In the genomic region with DNA sequence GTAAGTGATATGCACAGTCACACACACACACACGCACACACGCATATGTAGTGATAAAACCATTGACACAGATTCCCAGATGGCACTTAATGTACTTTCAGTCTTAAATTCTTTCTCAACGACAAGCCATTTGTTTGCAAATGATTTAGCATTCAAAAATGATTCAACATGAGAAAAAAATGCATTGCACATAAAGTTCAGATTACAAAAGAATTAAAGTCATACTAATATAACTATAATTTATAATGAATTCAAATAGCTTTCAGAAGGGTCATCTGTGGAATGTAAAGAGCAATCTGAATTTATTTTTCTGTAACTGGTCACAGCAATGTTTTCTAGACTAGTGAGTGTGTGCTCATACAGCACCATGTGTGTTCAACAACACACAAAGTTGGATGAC, we compare ENCODE assay signal across 22 cellular contexts.
"Had no signal": no experiment of that assay in that cellular context is flagged by ENCODE, and none has a peak within 500 bp of the region (broad histone marks: within the 10 kb centered on the region; RNA-seq: fewer than 3 reads in every experiment).

No MANE protein-coding gene starts in this region.

- H3K9me3 ChIP-seq: body of pancreas, colonic mucosa, esophagus muscularis mucosa, heart left ventricle, tibial nerve, vagina had no signal

- DNase-seq: activated CD4-positive, alpha-beta memory T cell treated with anti-CD3 and anti-CD28 coated beads for 36 hours; activated effector memory CD4-positive, alpha-beta T cell treated with Interleukin-2 at 50 U/mL for 16 hours; activated T-cell treated with anti-CD3 and anti-CD28 coated beads, Interleukin-2, amount 50 U/mL, for 24 hours; body of pancreas; caudate nucleus; colonic mucosa; effector CD4-positive, alpha-beta T cell; foreskin melanocyte; heart left ventricle; immature natural killer cell; mesendoderm; posterior cingulate gyrus; retina; stimulated activated CD4-positive, alpha-beta T cell treated with anti-CD3 and anti-CD28 coated beads, Interleukin-15, amount 100 ng/mL, for 24 hours; stimulated activated CD4-positive, alpha-beta T cell treated with anti-CD3 and anti-CD28 coated beads, Interleukin-4, amount 100 ng/mL, for 24 hours; stimulated activated naive CD4-positive, alpha-beta T cell; WERI-Rb-1 had no signal

- H3K36me3 ChIP-seq: colonic mucosa, esophagus muscularis mucosa, heart left ventricle, tibial nerve, vagina, WERI-Rb-1 had no signal

- ATAC-seq: body of pancreas; heart left ventricle; natural killer cell treated with Interleukin-12 subunit alpha and Interleukin-12 subunit beta and Interleukin-15 and Interleukin-18, amount 100 ng/mL, for 72 hours had no signal

- H3K4me1 ChIP-seq: body of pancreas, colonic mucosa, esophagus muscularis mucosa, heart left ventricle, tibial nerve, vagina had no signal

- H3K27ac ChIP-seq: body of pancreas, colonic mucosa, esophagus muscularis mucosa, heart left ventricle, skin epidermis, tibial nerve, vagina, WERI-Rb-1 had no signal

- H3K27me3 ChIP-seq: body of pancreas, colonic mucosa, esophagus muscularis mucosa, tibial nerve, vagina had no signal

- H3K4me3 ChIP-seq: body of pancreas, colonic mucosa, esophagus muscularis mucosa, heart left ventricle, skin epidermis, tibial nerve, vagina had no signal
